In genomic region chrX:14095702-14096101, GRCh38 we compare ENCODE assay signal across 8 cellular contexts.
DNase-seq lines count a peak whose midpoint lies in the region; ATAC-seq, FAIRE-seq and TF ChIP-seq lines count a peak whose summit lies in the region.

No MANE protein-coding gene starts in this region.

- peak; percentile 95 for FAIRE-seq in GM12892 (lab: Jason Lieb, UNC)

- no peak overlapping the region for H3K27ac ChIP-seq in lower lobe of right lung
- no peak overlapping the region for H3K27ac ChIP-seq in testis

- intact Hi-C loops in lower lobe of right lung (cut with DNase I) = no loop called here
- intact Hi-C loops in testis (cut with DNase I; ENCODE audit: low total_unique reads) = no loop called here

- H3K9me3 ChIP-seq in lower lobe of right lung = no peaks in the 10 kb centered on the region
- no peaks in the 10 kb centered on the region for H3K9me3 ChIP-seq in testis

- ATAC-seq in HG02870 (IDR thresholded peaks at IDR 0.05; ENCODE audit: unreplicated experiment) (peak; percentile 96), lower lobe of right lung (peak; percentile 52 to 73), GM21423 (IDR thresholded peaks at IDR 0.05; ENCODE audit: unreplicated experiment) (no peak)

- H3K4me3 ChIP-seq in cardiac fibroblast (replicated peaks in 1 of 2; ENCODE audit: low read depth in 2 of 2, low read length in 2 of 2) (no peak overlapping the region), lower lobe of right lung (no peak overlapping the region), testis (no peak overlapping the region)

- H3K36me3 ChIP-seq in lower lobe of right lung = no peaks in the 10 kb centered on the region
- H3K36me3 ChIP-seq in testis (ENCODE audit: low read depth, missing control alignments) = no peaks in the 10 kb centered on the region

- H3K4me1 ChIP-seq in lower lobe of right lung (no peaks in the 10 kb centered on the region), testis (no peaks in the 10 kb centered on the region)

- no peaks in the 10 kb centered on the region for H3K27me3 ChIP-seq in lower lobe of right lung (ENCODE audit: low read depth)
- H3K27me3 ChIP-seq in testis = no peaks in the 10 kb centered on the region

- peak; percentile 69 for TF ChIP-seq CTCF in cardiac fibroblast (IDR thresholded peaks at IDR 0.05; ENCODE audit: low read depth, low read length)
- peak; percentile 52 for TF ChIP-seq CTCF in lower lobe of right lung (IDR thresholded peaks at IDR 0.05)
- peak in 2 of 3 experiments; percentile 51 to 58 for TF ChIP-seq CTCF in testis (IDR thresholded peaks at IDR 0.05)

- TF ChIP-seq POLR2A in GM12892 (IDR thresholded peaks at IDR 0.05; ENCODE audit: low read depth, low read length) = no peak
- TF ChIP-seq POLR2A in testis (IDR thresholded peaks at IDR 0.05) = no peak

- 15 to 18% methylated on average over 13 of the region's 13 CpGs for WGBS in testis, 2 donors

- DNase-seq in GM12892 (ENCODE audit: insufficient read length) (no peak), SW480 (ENCODE audit: low spot score) (peak; percentile 65), cardiac fibroblast (ENCODE audit: low read depth in 2 of 2) (peak; percentile 70 to 72), lower lobe of right lung (no peak), testis (peak; percentile 45), middle frontal gyrus (ENCODE audit: extremely low spot score, low spot score) (no peak)

Comparison
In these comparisons a context has a peak if more than half of its experiments do, and no peak if none do; other contexts are left out.
1. DNase-seq: peak in SW480 (single experiment), cardiac fibroblast (2 of 2) and testis (single experiment); none in GM12892 (single experiment), lower lobe of right lung (single experiment) and middle frontal gyrus (single experiment).
2. Peak in every context shown above with its lines, with median percentiles within 50 percentile points of each other: CTCF ChIP-seq.